Comparison of ENCODE assay signal across 29 cellular contexts in genomic region chr1:210751911-210752310, GRCh38.
"Had no signal": no experiment of that assay in that cellular context is flagged by ENCODE, and none has a peak within 500 bp of the region (broad histone marks: within the 10 kb centered on the region; RNA-seq: fewer than 3 reads in every experiment).

No MANE protein-coding gene starts in this region.

- DNase-seq: colonic mucosa; cortex of kidney; dermis blood vessel endothelial cell; dorsolateral prefrontal cortex; effector CD4-positive, alpha-beta T cell; effector CD8-positive, alpha-beta T cell; effector memory CD4-positive, alpha-beta T cell; effector memory CD8-positive, alpha-beta T cell; endodermal cell; erythroblast; esophagus squamous epithelium; foreskin fibroblast; foreskin keratinocyte; foreskin melanocyte; gastrocnemius medialis; glutamatergic neuron; head of caudate nucleus; heart left ventricle; heart right ventricle had no signal

- FAIRE-seq: colon, endometrium, endothelial cell of umbilical vein, frontal cortex had no signal

- H3K36me3 ChIP-seq: colonic mucosa, esophagus muscularis mucosa, esophagus squamous epithelium, gastrocnemius medialis, gastroesophageal sphincter, heart left ventricle, heart right ventricle had no signal

- H3K9me3 Mint-ChIP-seq: dendritic cell treated with granulocyte-macrophage colony-stimulating factor and Interleukin-4, amounts not matched to agents 40 ng/mL and 50 ng/mL, for 4 days; effector memory CD8-positive, alpha-beta T cell; endodermal cell had no signal

- H3K4me3 ChIP-seq: colonic mucosa, coronary artery, dorsolateral prefrontal cortex, esophagus muscularis mucosa, esophagus squamous epithelium, gastrocnemius medialis, gastroesophageal sphincter, heart left ventricle, heart right ventricle had no signal

- H3K27me3 ChIP-seq: colonic mucosa, dorsolateral prefrontal cortex, esophagus muscularis mucosa, esophagus squamous epithelium, foreskin keratinocyte, gastrocnemius medialis, gastroesophageal sphincter had no signal

- H3K27me3 Mint-ChIP-seq: dendritic cell treated with granulocyte-macrophage colony-stimulating factor and Interleukin-4, amounts not matched to agents 40 ng/mL and 50 ng/mL, for 4 days had no signal

- H3K27ac Mint-ChIP-seq: dendritic cell treated with granulocyte-macrophage colony-stimulating factor and Interleukin-4, amounts not matched to agents 40 ng/mL and 50 ng/mL, for 4 days; effector memory CD8-positive, alpha-beta T cell; endodermal cell had no signal

- H3K4me3 Mint-ChIP-seq: dendritic cell treated with granulocyte-macrophage colony-stimulating factor and Interleukin-4, amounts not matched to agents 40 ng/mL and 50 ng/mL, for 4 days; effector memory CD8-positive, alpha-beta T cell; endodermal cell had no signal

- H3K27ac ChIP-seq: colonic mucosa, coronary artery, epithelial cell of prostate, esophagus muscularis mucosa, esophagus squamous epithelium, foreskin keratinocyte, gastrocnemius medialis, gastroesophageal sphincter, heart left ventricle, heart right ventricle had no signal

- H3K9me3 ChIP-seq: colonic mucosa, esophagus muscularis mucosa, esophagus squamous epithelium, gastrocnemius medialis, gastroesophageal sphincter, heart left ventricle, heart right ventricle had no signal

- H3K4me1 ChIP-seq: colonic mucosa, esophagus muscularis mucosa, foreskin keratinocyte, gastrocnemius medialis, gastroesophageal sphincter, heart left ventricle, heart right ventricle had no signal

- ATAC-seq: effector memory CD8-positive, alpha-beta T cell; esophagus mucosa; foreskin keratinocyte; gastrocnemius medialis; gastroesophageal sphincter; heart left ventricle; heart right ventricle had no signal
